ENCODE assay signal across 1 cellular context in the genomic region with DNA sequence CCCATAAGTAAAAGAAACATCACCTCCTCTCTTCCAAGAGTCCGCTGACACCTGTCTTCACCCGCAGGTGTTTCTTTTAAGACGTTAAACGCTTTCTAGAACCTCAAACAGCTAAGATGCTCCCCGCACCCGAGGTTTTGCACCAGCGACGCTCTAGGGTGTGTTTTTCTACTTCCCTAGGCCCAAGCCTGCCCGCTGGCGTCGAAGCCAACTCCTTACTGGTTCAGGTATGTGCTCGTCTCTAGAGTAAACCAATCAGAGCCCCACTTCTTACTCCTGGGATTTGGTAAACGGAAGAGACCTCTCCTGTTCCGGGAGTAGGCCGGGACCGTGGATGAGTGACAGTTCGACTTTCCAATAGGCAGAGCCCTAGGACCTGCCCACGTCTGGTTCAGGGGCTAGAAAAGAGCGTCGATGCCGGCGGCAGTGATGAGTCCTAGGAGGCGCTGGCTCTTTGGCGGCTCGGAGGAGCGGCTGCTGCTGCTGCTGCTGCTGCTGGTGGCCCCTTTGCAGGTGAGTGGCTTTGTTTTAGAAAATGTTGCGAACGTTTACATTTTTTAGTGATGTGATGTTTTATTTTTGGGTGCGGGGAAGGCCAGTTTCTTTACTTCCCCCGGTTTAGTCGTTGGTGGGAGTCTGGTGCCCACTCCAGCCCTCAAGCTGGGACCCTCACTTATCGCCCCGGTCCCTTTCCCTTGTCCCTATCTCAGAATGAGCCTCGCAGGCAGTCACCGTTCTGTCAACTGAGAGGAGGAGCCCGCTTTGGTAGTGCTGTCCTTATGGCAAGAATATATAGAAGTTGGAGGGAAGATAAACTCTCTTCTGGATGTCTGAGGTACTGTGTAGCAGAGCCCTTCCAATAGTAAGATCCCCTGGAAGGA.
TF ChIP-seq lines count a peak whose summit lies in the region.

TSS of gene BPGM (plus strand) at position 429 of the 881 bp plus-strand sequence. CDS start 14,655 bp downstream, outside the sequence.

TF ChIP-seq in K562, 482 proteins besides CTCF, POLR2A, EP300 and RAD21 (continued from another document and continues in another):
- TF ChIP-seq ZNF609 (CRISPR knock-in tag; IDR thresholded peaks at IDR 0.05; ENCODE audit: borderline replicate concordance): no peak
- TF ChIP-seq TRIM24 (IDR thresholded peaks at IDR 0.05): peak in 1 of 2 experiments; percentile 45; a peak in 1 of 4 replicates
- TF ChIP-seq ILK (tag; IDR thresholded peaks at IDR 0.05; ENCODE audit: borderline replicate concordance, low read depth): no peak
- no peak for TF ChIP-seq ZNF444 (CRISPR knock-in tag; IDR thresholded peaks at IDR 0.05)
- TF ChIP-seq ETV1 (tag; conservative IDR thresholded peaks at IDR 0.05; ENCODE audit: low read depth): no peak
- peak; percentile 32; the same call in 1 of the 2 replicates for TF ChIP-seq TCF3 (CRISPR knock-in tag; IDR thresholded peaks at IDR 0.05)
- TF ChIP-seq, protein P1, sequence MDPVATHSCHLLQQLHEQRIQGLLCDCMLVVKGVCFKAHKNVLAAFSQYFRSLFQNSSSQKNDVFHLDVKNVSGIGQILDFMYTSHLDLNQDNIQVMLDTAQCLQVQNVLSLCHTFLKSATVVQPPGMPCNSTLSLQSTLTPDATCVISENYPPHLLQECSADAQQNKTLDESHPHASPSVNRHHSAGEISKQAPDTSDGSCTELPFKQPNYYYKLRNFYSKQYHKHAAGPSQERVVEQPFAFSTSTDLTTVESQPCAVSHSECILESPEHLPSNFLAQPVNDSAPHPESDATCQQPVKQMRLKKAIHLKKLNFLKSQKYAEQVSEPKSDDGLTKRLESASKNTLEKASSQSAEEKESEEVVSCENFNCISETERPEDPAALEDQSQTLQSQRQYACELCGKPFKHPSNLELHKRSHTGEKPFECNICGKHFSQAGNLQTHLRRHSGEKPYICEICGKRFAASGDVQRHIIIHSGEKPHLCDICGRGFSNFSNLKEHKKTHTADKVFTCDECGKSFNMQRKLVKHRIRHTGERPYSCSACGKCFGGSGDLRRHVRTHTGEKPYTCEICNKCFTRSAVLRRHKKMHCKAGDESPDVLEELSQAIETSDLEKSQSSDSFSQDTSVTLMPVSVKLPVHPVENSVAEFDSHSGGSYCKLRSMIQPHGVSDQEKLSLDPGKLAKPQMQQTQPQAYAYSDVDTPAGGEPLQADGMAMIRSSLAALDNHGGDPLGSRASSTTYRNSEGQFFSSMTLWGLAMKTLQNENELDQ (CRISPR knock-in tag; IDR thresholded peaks at IDR 0.05; ENCODE audit: borderline replicate concordance): no peak
- TF ChIP-seq SRSF3 (IDR thresholded peaks at IDR 0.05; ENCODE audit: insufficient read depth, low read length): no peak
- no peak for TF ChIP-seq ZNF282 (CRISPR knock-in tag; IDR thresholded peaks at IDR 0.05)
- TF ChIP-seq NFIC (IDR thresholded peaks at IDR 0.05): peak; percentile 61
- peak; percentile 95 for TF ChIP-seq RBFOX2 (IDR thresholded peaks at IDR 0.05; ENCODE audit: low read depth, low read length)
- TF ChIP-seq DIDO1 (tag; IDR thresholded peaks at IDR 0.05; ENCODE audit: low read depth): peak; percentile 96
- TF ChIP-seq HDAC3 (IDR thresholded peaks at IDR 0.05; ENCODE audit: borderline replicate concordance, partially characterized antibody): no peak
- peak; percentile 47; the same call in 1 of the 2 replicates for TF ChIP-seq JUND (IDR thresholded peaks at IDR 0.05; ENCODE audit: borderline replicate concordance, low read depth, low read length)
- TF ChIP-seq JUND (tag; IDR thresholded peaks at IDR 0.05; ENCODE audit: borderline replicate concordance, low read depth, low read length): no peak
- no peak for TF ChIP-seq HMG20A (CRISPR knock-in tag; conservative IDR thresholded peaks at IDR 0.05)
- TF ChIP-seq MXI1 (IDR thresholded peaks at IDR 0.05; ENCODE audit: low read depth, low read length): peak; percentile 51; the same call in 1 of the 2 replicates
- peak; percentile 81 for TF ChIP-seq CTBP1 (IDR thresholded peaks at IDR 0.05; ENCODE audit: borderline replicate concordance)
- TF ChIP-seq JUN (IDR thresholded peaks at IDR 0.05; ENCODE audit: borderline replicate concordance, low read depth, low read length): 0 out of 2 replicates have a peak, but pooled peaks have one; percentile 3
- no peak for TF ChIP-seq JUN (CRISPR knock-in tag; IDR thresholded peaks at IDR 0.05; ENCODE audit: borderline replicate concordance)
- TF ChIP-seq ESRRB (CRISPR knock-in tag; IDR thresholded peaks at IDR 0.05; ENCODE audit: borderline replicate concordance): no peak
- TF ChIP-seq TAF9B (IDR thresholded peaks at IDR 0.05; ENCODE audit: partially characterized antibody): peak; percentile 92
- TF ChIP-seq TBP (optimal IDR thresholded peaks at IDR 0.05; ENCODE audit: low read depth, low read length): peak; percentile 98
- no peak for TF ChIP-seq ZKSCAN8 (CRISPR knock-in tag; IDR thresholded peaks at IDR 0.05)
- peak; percentile 79 for TF ChIP-seq ZZZ3 (IDR thresholded peaks at IDR 0.05)
- no peak; the same call in 1 of the 2 replicates for TF ChIP-seq SNIP1 (IDR thresholded peaks at IDR 0.05; ENCODE audit: low read depth)
- TF ChIP-seq JUNB (CRISPR knock-in tag; conservative IDR thresholded peaks at IDR 0.05): no peak
- peak; percentile 56; the same call in 1 of the 2 replicates for TF ChIP-seq ARID1B (IDR thresholded peaks at IDR 0.05)
- peak; percentile 93; the same call in 1 of the 2 replicates for TF ChIP-seq KLF1 (tag; IDR thresholded peaks at IDR 0.05)
- TF ChIP-seq ZSCAN29 (IDR thresholded peaks at IDR 0.05): peak; percentile 23; the same call in 1 of the 2 replicates
- TF ChIP-seq SPI1 (IDR thresholded peaks at IDR 0.05; ENCODE audit: borderline replicate concordance, low read depth, low read length): no peak
- TF ChIP-seq, protein P2, sequence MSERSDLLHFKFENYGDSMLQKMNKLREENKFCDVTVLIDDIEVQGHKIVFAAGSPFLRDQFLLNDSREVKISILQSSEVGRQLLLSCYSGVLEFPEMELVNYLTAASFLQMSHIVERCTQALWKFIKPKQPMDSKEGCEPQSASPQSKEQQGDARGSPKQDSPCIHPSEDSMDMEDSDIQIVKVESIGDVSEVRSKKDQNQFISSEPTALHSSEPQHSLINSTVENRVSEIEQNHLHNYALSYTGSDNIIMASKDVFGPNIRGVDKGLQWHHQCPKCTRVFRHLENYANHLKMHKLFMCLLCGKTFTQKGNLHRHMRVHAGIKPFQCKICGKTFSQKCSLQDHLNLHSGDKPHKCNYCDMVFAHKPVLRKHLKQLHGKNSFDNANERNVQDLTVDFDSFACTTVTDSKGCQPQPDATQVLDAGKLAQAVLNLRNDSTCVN (CRISPR knock-in tag; IDR thresholded peaks at IDR 0.05): no peak
- TF ChIP-seq KAT2B (IDR thresholded peaks at IDR 0.05; ENCODE audit: low read depth, low read length): peak; percentile 75
- TF ChIP-seq RBM15 (IDR thresholded peaks at IDR 0.05; ENCODE audit: insufficient read depth, low read length): no peak
- TF ChIP-seq, protein P3, sequence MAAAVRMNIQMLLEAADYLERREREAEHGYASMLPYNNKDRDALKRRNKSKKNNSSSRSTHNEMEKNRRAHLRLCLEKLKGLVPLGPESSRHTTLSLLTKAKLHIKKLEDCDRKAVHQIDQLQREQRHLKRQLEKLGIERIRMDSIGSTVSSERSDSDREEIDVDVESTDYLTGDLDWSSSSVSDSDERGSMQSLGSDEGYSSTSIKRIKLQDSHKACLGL (CRISPR knock-in tag; IDR thresholded peaks at IDR 0.05; ENCODE audit: borderline replicate concordance, poor library complexity, severe bottlenecking): peak; percentile 7
- TF ChIP-seq, protein P4, sequence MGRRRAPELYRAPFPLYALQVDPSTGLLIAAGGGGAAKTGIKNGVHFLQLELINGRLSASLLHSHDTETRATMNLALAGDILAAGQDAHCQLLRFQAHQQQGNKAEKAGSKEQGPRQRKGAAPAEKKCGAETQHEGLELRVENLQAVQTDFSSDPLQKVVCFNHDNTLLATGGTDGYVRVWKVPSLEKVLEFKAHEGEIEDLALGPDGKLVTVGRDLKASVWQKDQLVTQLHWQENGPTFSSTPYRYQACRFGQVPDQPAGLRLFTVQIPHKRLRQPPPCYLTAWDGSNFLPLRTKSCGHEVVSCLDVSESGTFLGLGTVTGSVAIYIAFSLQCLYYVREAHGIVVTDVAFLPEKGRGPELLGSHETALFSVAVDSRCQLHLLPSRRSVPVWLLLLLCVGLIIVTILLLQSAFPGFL (CRISPR knock-in tag; IDR thresholded peaks at IDR 0.05): 0 out of 2 replicates have a peak, but pooled peaks have one; percentile 65
- no peak for TF ChIP-seq SRSF7 (optimal IDR thresholded peaks at IDR 0.05; ENCODE audit: low read depth, low read length)
- peak; percentile 98 for TF ChIP-seq MBD2 (IDR thresholded peaks at IDR 0.05; ENCODE audit: borderline replicate concordance, low read depth)
- TF ChIP-seq ZFP30 (CRISPR knock-in tag; IDR thresholded peaks at IDR 0.05; ENCODE audit: borderline replicate concordance): no peak
- TF ChIP-seq MIER1 (IDR thresholded peaks at IDR 0.05; ENCODE audit: low read depth): peak; percentile 18
- TF ChIP-seq PCBP1 (IDR thresholded peaks at IDR 0.05; ENCODE audit: low read depth, low read length, poor library complexity, severe bottlenecking): no peak
- TF ChIP-seq PTTG1 (tag; IDR thresholded peaks at IDR 0.05; ENCODE audit: low read depth): no peak
- peak; percentile 73 for TF ChIP-seq BCOR (IDR thresholded peaks at IDR 0.05)
- peak; percentile 99 for TF ChIP-seq GABPA (tag; conservative IDR thresholded peaks at IDR 0.05; ENCODE audit: low read depth)
- TF ChIP-seq GATA2 (CRISPR knock-in tag; IDR thresholded peaks at IDR 0.05): no peak
- TF ChIP-seq, protein P5, sequence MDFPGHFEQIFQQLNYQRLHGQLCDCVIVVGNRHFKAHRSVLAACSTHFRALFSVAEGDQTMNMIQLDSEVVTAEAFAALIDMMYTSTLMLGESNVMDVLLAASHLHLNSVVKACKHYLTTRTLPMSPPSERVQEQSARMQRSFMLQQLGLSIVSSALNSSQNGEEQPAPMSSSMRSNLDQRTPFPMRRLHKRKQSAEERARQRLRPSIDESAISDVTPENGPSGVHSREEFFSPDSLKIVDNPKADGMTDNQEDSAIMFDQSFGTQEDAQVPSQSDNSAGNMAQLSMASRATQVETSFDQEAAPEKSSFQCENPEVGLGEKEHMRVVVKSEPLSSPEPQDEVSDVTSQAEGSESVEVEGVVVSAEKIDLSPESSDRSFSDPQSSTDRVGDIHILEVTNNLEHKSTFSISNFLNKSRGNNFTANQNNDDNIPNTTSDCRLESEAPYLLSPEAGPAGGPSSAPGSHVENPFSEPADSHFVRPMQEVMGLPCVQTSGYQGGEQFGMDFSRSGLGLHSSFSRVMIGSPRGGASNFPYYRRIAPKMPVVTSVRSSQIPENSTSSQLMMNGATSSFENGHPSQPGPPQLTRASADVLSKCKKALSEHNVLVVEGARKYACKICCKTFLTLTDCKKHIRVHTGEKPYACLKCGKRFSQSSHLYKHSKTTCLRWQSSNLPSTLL (IDR thresholded peaks at IDR 0.05): peak; percentile 23; the same call in 1 of the 2 replicates
- no peak for TF ChIP-seq BMI1 (IDR thresholded peaks at IDR 0.05; ENCODE audit: low read length)
- no peak for TF ChIP-seq ZNF431 (CRISPR knock-in tag; IDR thresholded peaks at IDR 0.05)
- peak; percentile 48 for TF ChIP-seq MAFK (IDR thresholded peaks at IDR 0.05; ENCODE audit: low read length)
- no peak for TF ChIP-seq ZNF408 (CRISPR knock-in tag; IDR thresholded peaks at IDR 0.05; ENCODE audit: low read depth)
- no peak for TF ChIP-seq U2AF1 (optimal IDR thresholded peaks at IDR 0.05; ENCODE audit: low read depth, low read length)
- TF ChIP-seq CREBBP (IDR thresholded peaks at IDR 0.05; ENCODE audit: low read depth, low read length): no peak
- TF ChIP-seq FOXO4 (CRISPR knock-in tag; IDR thresholded peaks at IDR 0.05): no peak
